In genomic region chr2:172949522-172949921, GRCh38 we compare ENCODE assay signal across 24 cellular contexts.
"Had no signal": no experiment of that assay in that cellular context is flagged by ENCODE, and none has a peak within 500 bp of the region (broad histone marks: within the 10 kb centered on the region; RNA-seq: fewer than 3 reads in every experiment).

No MANE protein-coding gene starts in this region.

- H3K79me2 ChIP-seq: hepatocyte had no signal

- H2AFZ ChIP-seq: hepatocyte had no signal

- H3K27me3 ChIP-seq: colonic mucosa, esophagus muscularis mucosa, foreskin keratinocyte, gastroesophageal sphincter, heart left ventricle, hepatocyte had no signal

- FAIRE-seq: endometrium, frontal cortex, kidney had no signal

- ATAC-seq: effector memory CD8-positive, alpha-beta T cell; foreskin keratinocyte; gastroesophageal sphincter; heart left ventricle; lower lobe of right lung had no signal

- H3K36me3 ChIP-seq: colonic mucosa, esophagus muscularis mucosa, gastroesophageal sphincter, heart left ventricle, left ventricle myocardium inferior, lower lobe of right lung had no signal

- H3K9me3 ChIP-seq: colonic mucosa, esophagus muscularis mucosa, gastroesophageal sphincter, heart left ventricle, left ventricle myocardium inferior, lower lobe of right lung had no signal

- H3K4me2 ChIP-seq: hepatocyte had no signal

- H3K27ac ChIP-seq: colonic mucosa, epithelial cell of prostate, esophagus muscularis mucosa, foreskin keratinocyte, gastroesophageal sphincter, heart left ventricle, hepatocyte, left ventricle myocardium inferior, lower lobe of right lung had no signal

- H3K4me3 ChIP-seq: colonic mucosa, esophagus muscularis mucosa, gastroesophageal sphincter, heart left ventricle, hepatocyte, left ventricle myocardium inferior, lower lobe of right lung had no signal

- H3K4me1 ChIP-seq: colonic mucosa, heart left ventricle, left ventricle myocardium inferior, lower lobe of right lung had no signal

- DNase-seq: cerebellar nuclear complex; colonic mucosa; cortex of kidney; effector CD8-positive, alpha-beta T cell; effector memory CD8-positive, alpha-beta T cell; endodermal cell; foreskin keratinocyte; heart left ventricle; hypothalamus; immature natural killer cell; islet precursor cell; kidney; kidney glomerular epithelial cell; left ventricle myocardium inferior; lower lobe of right lung; mesenchymal stem cell; midbrain; naive B cell had no signal
